In the genomic region with DNA sequence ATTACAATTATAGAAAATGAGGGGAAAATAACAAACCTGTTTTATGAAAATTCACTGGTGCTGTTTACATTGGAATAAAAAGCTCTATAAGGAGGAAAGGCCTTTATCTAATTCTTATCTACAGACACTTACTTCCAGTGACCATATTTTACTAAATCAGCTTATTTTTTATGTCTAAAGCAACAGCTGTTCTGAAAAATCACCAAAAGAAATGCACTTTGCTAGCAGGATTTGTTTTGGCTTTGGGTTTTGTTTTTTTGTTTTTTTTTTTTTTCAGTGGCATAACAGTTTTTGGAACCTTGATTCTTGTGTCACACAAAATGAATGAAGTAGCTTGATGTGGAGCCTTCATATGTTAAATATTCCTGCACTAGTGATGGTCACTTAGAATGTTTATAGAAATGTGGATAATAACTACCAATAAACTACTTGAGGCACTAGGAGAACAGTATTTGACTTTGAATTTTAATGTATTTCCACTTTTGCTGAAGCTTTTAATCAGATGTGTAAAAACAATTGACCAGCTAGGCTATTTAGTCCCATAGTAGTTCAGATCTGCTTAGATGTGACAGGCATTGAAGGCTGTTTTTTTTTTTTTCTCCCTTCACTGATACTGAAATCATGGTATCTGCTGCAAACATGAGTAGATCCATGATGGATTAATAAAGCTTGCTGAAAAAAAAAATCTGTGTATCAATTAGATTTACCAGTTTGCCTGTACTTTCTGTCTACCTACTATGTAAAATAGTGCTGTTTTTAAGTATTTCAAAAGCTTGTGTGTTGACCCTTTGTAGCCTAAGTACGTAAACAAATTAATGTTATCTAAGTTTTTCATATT, we compare ENCODE assay signal across 13 cellular contexts. TPM values are rescaled to one million over a fixed set of nuclear protein-coding genes. Genes with fewer than 3 reads are reported as not detected.
A peak's percentile ranks its signal among the peaks of the same experiment; 100 is the strongest.
DNase-seq lines count a peak whose midpoint lies in the region; ATAC-seq and TF ChIP-seq lines count a peak whose summit lies in the region.
"Had no signal": no experiment of that assay in that cellular context is flagged by ENCODE, and none has a peak within 500 bp of the region (broad histone marks: within the 10 kb centered on the region; RNA-seq: fewer than 3 reads in every experiment).

No MANE protein-coding gene starts in this region.

- H3K9me3 Mint-ChIP-seq in GM23338 (no peaks in the 10 kb centered on the region; the same call in 2 of the 3 replicates), glutamatergic neuron (ENCODE audit: unreplicated experiment) (no peaks in the 10 kb centered on the region)
- H3K9me3 Mint-ChIP-seq: CD4-positive, CD25-positive, alpha-beta regulatory T cell had no signal

- no peak overlapping the region for H2AFZ ChIP-seq in GM23338

- H4K20me1 ChIP-seq in GM23338 (replicated peaks; ENCODE audit: insufficient read depth): peaks cover 4% of the 10 kb centered on the region

- TF ChIP-seq CTCF in GM23338 (conservative IDR thresholded peaks at IDR 0.05; ENCODE audit: low read depth in 2 of 2) (no peak), glutamatergic neuron (IDR thresholded peaks at IDR 0.05; ENCODE audit: partially characterized antibody, unreplicated experiment) (no peak)

- no peaks in the 10 kb centered on the region for H3K9me2 ChIP-seq in GM23338 (ENCODE audit: insufficient read depth)

- ATAC-seq in GM23338: no peak
- no peak for ATAC-seq in HG03571 (IDR thresholded peaks at IDR 0.05; ENCODE audit: unreplicated experiment)
- ATAC-seq: pancreas had no signal

- no peaks in the 10 kb centered on the region for H3K36me3 ChIP-seq in GM23338 (ENCODE audit: insufficient read depth)
- no peaks in the 10 kb centered on the region for H3K36me3 ChIP-seq in adipocyte (ENCODE audit: control insufficient read depth, insufficient read depth, low read length, severe bottlenecking)
- H3K36me3 ChIP-seq: pancreas had no signal

- H3F3A ChIP-seq in GM23338 (replicated peaks; ENCODE audit: low read depth): no peaks in the 10 kb centered on the region

- H3K9me3 ChIP-seq in adipocyte (ENCODE audit: control insufficient read depth, low read length): no peaks in the 10 kb centered on the region
- H3K9me3 ChIP-seq: pancreas had no signal

- H3K4me1 ChIP-seq in GM23338 (ENCODE audit: insufficient read depth) (peaks cover 27% of the 10 kb centered on the region), adipocyte (ENCODE audit: control insufficient read depth, insufficient read depth, low read length) (peaks cover 22% of the 10 kb centered on the region)

- peaks cover 13% of the 10 kb centered on the region; the same call in 2 of the 3 replicates for H3K36me3 Mint-ChIP-seq in GM23338 (ENCODE audit: low read depth)
- H3K36me3 Mint-ChIP-seq in glutamatergic neuron (ENCODE audit: unreplicated experiment): no peaks in the 10 kb centered on the region
- H3K36me3 Mint-ChIP-seq: CD4-positive, CD25-positive, alpha-beta regulatory T cell had no signal

- peaks cover 66% of the 10 kb centered on the region for H3K79me2 ChIP-seq in GM23338 (replicated peaks; ENCODE audit: insufficient read depth)

- no peak overlapping the region for H3K27ac ChIP-seq in GM23338 (ENCODE audit: low read depth)
- H3K27ac ChIP-seq: pancreas had no signal

- H3K4me1 Mint-ChIP-seq in GM23338: peaks cover 27% of the 10 kb centered on the region
- peaks cover 19% of the 10 kb centered on the region for H3K4me1 Mint-ChIP-seq in glutamatergic neuron (ENCODE audit: low read depth, unreplicated experiment)

- H3K27ac Mint-ChIP-seq in GM23338: no peak overlapping the region; the same call in 1 of the 2 replicates
- no peak overlapping the region for H3K27ac Mint-ChIP-seq in glutamatergic neuron (ENCODE audit: unreplicated experiment)
- H3K27ac Mint-ChIP-seq: CD4-positive, CD25-positive, alpha-beta regulatory T cell had no signal

- H3K27me3 ChIP-seq in GM23338 (ENCODE audit: insufficient read depth) (no peaks in the 10 kb centered on the region), adipocyte (replicated peaks; ENCODE audit: control insufficient read depth, insufficient read depth, low read length) (no peaks in the 10 kb centered on the region)
- H3K27me3 ChIP-seq: pancreas had no signal

- H3K4me3 ChIP-seq in GM23338 (peak overlapping the region; percentile 69), adipocyte (ENCODE audit: low read length) (peak overlapping the region; percentile 68), skeletal muscle cell (ENCODE audit: low read depth, low read length) (peak overlapping the region; percentile 90)

- no peak for DNase-seq in GM23338 (ENCODE audit: low spot score)
- DNase-seq in adipocyte (ENCODE audit: low read depth): no peak
- no peak for DNase-seq in glutamatergic neuron
- DNase-seq in skeletal muscle cell (ENCODE audit: low read depth): no peak
- no peak for DNase-seq in NCI-H2107 (lab: John Stamatoyannopoulos, UW)
- DNase-seq in NCI-H748 (lab: John Stamatoyannopoulos, UW; ENCODE audit: unreplicated experiment): no peak
- DNase-seq in cortex of kidney (lab: John Stamatoyannopoulos, UW): no peak
- DNase-seq: activated CD4-positive, CD25-positive, alpha-beta regulatory T cell treated with anti-CD3 and anti-CD28 coated beads, Interleukin-2, amount 50 U/mL, for 72 hours; CD4-positive, CD25-positive, alpha-beta regulatory T cell; NCI-H2081 treated with DMSO at 0.1 percent for 48 hours; pancreas; RPMI8226 had no signal

- H3K27me3 Mint-ChIP-seq in GM23338 (ENCODE audit: insufficient read depth, low read depth, poor library complexity) (no peaks in the 10 kb centered on the region), glutamatergic neuron (ENCODE audit: unreplicated experiment) (no peaks in the 10 kb centered on the region)
- H3K27me3 Mint-ChIP-seq: CD4-positive, CD25-positive, alpha-beta regulatory T cell had no signal

- peak overlapping the region; percentile 84 for H3K4me2 ChIP-seq in GM23338

- peak overlapping the region; percentile 26 for H3K9ac ChIP-seq in adipocyte (ENCODE audit: low read length)

- peak overlapping the region; percentile 86 for H3K4me3 Mint-ChIP-seq in GM23338
- H3K4me3 Mint-ChIP-seq in glutamatergic neuron (ENCODE audit: unreplicated experiment): peak overlapping the region; percentile 61

TF ChIP-seq in GM23338, 12 proteins besides CTCF, POLR2A, EP300 and RAD21 (continues in another document):
- TF ChIP-seq ZNF331 (CRISPR knock-in tag; IDR thresholded peaks at IDR 0.05; ENCODE audit: low read depth) (no peak), NANOG (IDR thresholded peaks at IDR 0.05; ENCODE audit: borderline replicate concordance) (no peak), CREB1 (CRISPR knock-in tag; IDR thresholded peaks at IDR 0.05; ENCODE audit: low read depth) (no peak), JUNB (IDR thresholded peaks at IDR 0.05; ENCODE audit: unreplicated experiment) (no peak), EZH2phosphoT487 (IDR thresholded peaks at IDR 0.05; ENCODE audit: unreplicated experiment) (no peak), STAT1 (IDR thresholded peaks at IDR 0.05; ENCODE audit: unreplicated experiment) (no peak), ZNF114 (CRISPR knock-in tag; IDR thresholded peaks at IDR 0.05) (no peak)
- TF ChIP-seq, protein P1, sequence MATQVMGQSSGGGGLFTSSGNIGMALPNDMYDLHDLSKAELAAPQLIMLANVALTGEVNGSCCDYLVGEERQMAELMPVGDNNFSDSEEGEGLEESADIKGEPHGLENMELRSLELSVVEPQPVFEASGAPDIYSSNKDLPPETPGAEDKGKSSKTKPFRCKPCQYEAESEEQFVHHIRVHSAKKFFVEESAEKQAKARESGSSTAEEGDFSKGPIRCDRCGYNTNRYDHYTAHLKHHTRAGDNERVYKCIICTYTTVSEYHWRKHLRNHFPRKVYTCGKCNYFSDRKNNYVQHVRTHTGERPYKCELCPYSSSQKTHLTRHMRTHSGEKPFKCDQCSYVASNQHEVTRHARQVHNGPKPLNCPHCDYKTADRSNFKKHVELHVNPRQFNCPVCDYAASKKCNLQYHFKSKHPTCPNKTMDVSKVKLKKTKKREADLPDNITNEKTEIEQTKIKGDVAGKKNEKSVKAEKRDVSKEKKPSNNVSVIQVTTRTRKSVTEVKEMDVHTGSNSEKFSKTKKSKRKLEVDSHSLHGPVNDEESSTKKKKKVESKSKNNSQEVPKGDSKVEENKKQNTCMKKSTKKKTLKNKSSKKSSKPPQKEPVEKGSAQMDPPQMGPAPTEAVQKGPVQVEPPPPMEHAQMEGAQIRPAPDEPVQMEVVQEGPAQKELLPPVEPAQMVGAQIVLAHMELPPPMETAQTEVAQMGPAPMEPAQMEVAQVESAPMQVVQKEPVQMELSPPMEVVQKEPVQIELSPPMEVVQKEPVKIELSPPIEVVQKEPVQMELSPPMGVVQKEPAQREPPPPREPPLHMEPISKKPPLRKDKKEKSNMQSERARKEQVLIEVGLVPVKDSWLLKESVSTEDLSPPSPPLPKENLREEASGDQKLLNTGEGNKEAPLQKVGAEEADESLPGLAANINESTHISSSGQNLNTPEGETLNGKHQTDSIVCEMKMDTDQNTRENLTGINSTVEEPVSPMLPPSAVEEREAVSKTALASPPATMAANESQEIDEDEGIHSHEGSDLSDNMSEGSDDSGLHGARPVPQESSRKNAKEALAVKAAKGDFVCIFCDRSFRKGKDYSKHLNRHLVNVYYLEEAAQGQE (IDR thresholded peaks at IDR 0.05; ENCODE audit: unreplicated experiment): no peak
- TF ChIP-seq, protein P2, sequence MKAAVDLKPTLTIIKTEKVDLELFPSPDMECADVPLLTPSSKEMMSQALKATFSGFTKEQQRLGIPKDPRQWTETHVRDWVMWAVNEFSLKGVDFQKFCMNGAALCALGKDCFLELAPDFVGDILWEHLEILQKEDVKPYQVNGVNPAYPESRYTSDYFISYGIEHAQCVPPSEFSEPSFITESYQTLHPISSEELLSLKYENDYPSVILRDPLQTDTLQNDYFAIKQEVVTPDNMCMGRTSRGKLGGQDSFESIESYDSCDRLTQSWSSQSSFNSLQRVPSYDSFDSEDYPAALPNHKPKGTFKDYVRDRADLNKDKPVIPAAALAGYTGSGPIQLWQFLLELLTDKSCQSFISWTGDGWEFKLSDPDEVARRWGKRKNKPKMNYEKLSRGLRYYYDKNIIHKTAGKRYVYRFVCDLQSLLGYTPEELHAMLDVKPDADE (IDR thresholded peaks at IDR 0.05): no peak

RNA-seq across cellular contexts. Expression of a gene that starts 2.8 kb away (rescaled TPM):
- total RNA-seq in GM23338 (2014; rRNA removed; shearing (Covaris generic)): 48.9 and 49.2 TPM in 2 replicates
- 76.1 and 82.5 TPM in 2 replicates for polyA plus RNA-seq in GM23338 (2016; fragmentation: Nextera tagmentation; extraction: Ambion mirVana)
- total RNA-seq in glutamatergic neuron (ENCODE audit: unreplicated experiment): 12.3 TPM
